In the genomic region with DNA sequence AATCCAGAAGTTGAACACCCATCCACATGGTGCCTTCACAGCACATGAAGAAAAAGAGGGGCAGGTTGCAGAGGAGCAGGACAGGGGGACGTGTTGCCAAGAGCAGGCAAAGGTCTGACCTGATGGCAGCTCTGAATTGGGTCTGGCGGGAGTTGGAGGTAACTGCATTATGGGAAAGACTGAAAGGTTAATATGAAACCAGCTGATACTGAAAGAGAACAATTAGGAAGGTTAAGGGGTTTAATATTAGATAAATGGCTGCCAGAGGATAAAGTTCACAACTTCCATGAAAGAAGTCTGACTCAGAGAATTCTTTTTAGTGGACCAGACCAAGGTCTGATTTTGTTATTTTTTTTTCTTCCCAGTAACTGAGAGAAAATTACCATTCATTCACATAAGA, we compare ENCODE assay signal across 25 cellular contexts.
A peak's percentile ranks its signal among the peaks of the same experiment; 100 is the strongest.
DNase-seq lines count a peak whose midpoint lies in the region; TF ChIP-seq lines count a peak whose summit lies in the region.
"Had no signal": no experiment of that assay in that cellular context is flagged by ENCODE, and none has a peak within 500 bp of the region (broad histone marks: within the 10 kb centered on the region; RNA-seq: fewer than 3 reads in every experiment).

No MANE protein-coding gene starts in this region.

- no peak overlapping the region for H3K9ac ChIP-seq in endodermal cell (ENCODE audit: extremely low read depth, low read length, poor library complexity, severe bottlenecking)

- H3K27ac Mint-ChIP-seq in endodermal cell (no peak overlapping the region), mesothelial cell of epicardium (peak overlapping the region; percentile 89)
- H3K27ac Mint-ChIP-seq: activated naive CD4-positive, alpha-beta T cell treated with anti-CD3 and anti-CD28 coated beads, Interleukin-2, amount 50 U/mL, for 24 hours had no signal

- H3K36me3 ChIP-seq in cardiac muscle cell (no peaks in the 10 kb centered on the region), endodermal cell (ENCODE audit: control insufficient read depth, insufficient read depth, low read length) (no peaks in the 10 kb centered on the region), stomach (no peaks in the 10 kb centered on the region)
- H3K36me3 ChIP-seq: SJCRH30 had no signal

- peaks cover 26% of the 10 kb centered on the region for H3K4me1 ChIP-seq in cardiac muscle cell (ENCODE audit: low read depth)
- H3K4me1 ChIP-seq in endodermal cell (ENCODE audit: control insufficient read depth, insufficient read depth, low read length), result peaks cover 4% of the 10 kb centered on the region
- peaks cover 18 to 52% (median 19%) of the 10 kb centered on the region in 4 donors for H3K4me1 ChIP-seq in stomach

- DNase-seq in cardiac muscle cell (ENCODE audit: low read depth in 1 of 2, low spot score in 1 of 2) (no peak), cardiac septum (ENCODE audit: low spot score) (no peak), endodermal cell (no peak), mesothelial cell of epicardium (ENCODE audit: low spot score in 2 of 2, unreplicated experiment in 2 of 2) (no peak), stomach (no peak), hepatic stellate cell (ENCODE audit: low spot score) (no peak), hypothalamus (lab: John Stamatoyannopoulos, UW) (no peak)
- DNase-seq in stimulated activated CD4-positive, alpha-beta T cell treated with anti-CD3 and anti-CD28 coated beads, Interleukin-1b, Interleukin-23, amount 100 ng/mL, for 48 hours, result no peak
- DNase-seq: DMS 273 treated with DMSO at 0.1 percent for 48 hours; dorsolateral prefrontal cortex; erythroblast; GDM1; HCEC 1CT; IMR-90; left ventricle myocardium superior; MM.1S; naive thymus-derived CD4-positive, alpha-beta T cell; NCI-H146; NCI-H2171 treated with DMSO at 0.1 percent for 48 hours; NCI-H82; PC-3; psoas muscle; SJCRH30; substantia nigra had no signal

- WGBS in endodermal cell (ENCODE audit: insufficient coverage in 1 of 2, insufficient read length in 1 of 2), 2 experiments, result 55 to 91% methylated on average over 2 of the region's 2 CpGs
- 23 to 52% (median 44%) methylated on average over 2 of the region's 2 CpGs for WGBS in stomach, 5 donors

- H3K27me3 Mint-ChIP-seq in endodermal cell (ENCODE audit: insufficient read depth), result no peaks in the 10 kb centered on the region
- H3K27me3 Mint-ChIP-seq in mesothelial cell of epicardium (ENCODE audit: low read depth), result no peaks in the 10 kb centered on the region
- H3K27me3 Mint-ChIP-seq: activated naive CD4-positive, alpha-beta T cell treated with anti-CD3 and anti-CD28 coated beads, Interleukin-2, amount 50 U/mL, for 24 hours; naive thymus-derived CD4-positive, alpha-beta T cell had no signal

- intact Hi-C loops in cardiac septum (cut with DNase I), result no loop called here
- intact Hi-C loops in stomach (cut with DNase I; ENCODE audit: low total_unique reads), result loop anchor here (5.0 kb wide), 1 partner anchor 352 kb away; no protein-coding TSS in a partner anchor

- H3K4me3 Mint-ChIP-seq in endodermal cell, result no peak overlapping the region
- no peak overlapping the region for H3K4me3 Mint-ChIP-seq in mesothelial cell of epicardium
- H3K4me3 Mint-ChIP-seq: activated naive CD4-positive, alpha-beta T cell treated with anti-CD3 and anti-CD28 coated beads, Interleukin-2, amount 50 U/mL, for 24 hours; naive thymus-derived CD4-positive, alpha-beta T cell had no signal

- H3K27ac ChIP-seq in cardiac muscle cell, result peak overlapping the region; percentile 26
- peak overlapping the region; percentile 94 for H3K27ac ChIP-seq in endodermal cell (ENCODE audit: low read depth, low read length)
- peak overlapping the region in 3 of 5 donors; percentile 15 to 41 (median 33) for H3K27ac ChIP-seq in stomach
- H3K27ac ChIP-seq: dorsolateral prefrontal cortex, psoas muscle, SJCRH30 had no signal

- H3K27me3 ChIP-seq in cardiac muscle cell, result no peaks in the 10 kb centered on the region
- H3K27me3 ChIP-seq in endodermal cell (ENCODE audit: control insufficient read depth, insufficient read depth, low read length, poor library complexity, severe bottlenecking), result no peaks in the 10 kb centered on the region
- H3K27me3 ChIP-seq in stomach, result no peaks in the 10 kb centered on the region
- H3K27me3 ChIP-seq: dorsolateral prefrontal cortex, SJCRH30 had no signal

- H3K9me3 Mint-ChIP-seq in endodermal cell, result no peaks in the 10 kb centered on the region
- no peaks in the 10 kb centered on the region for H3K9me3 Mint-ChIP-seq in mesothelial cell of epicardium
- H3K9me3 Mint-ChIP-seq: activated naive CD4-positive, alpha-beta T cell treated with anti-CD3 and anti-CD28 coated beads, Interleukin-2, amount 50 U/mL, for 24 hours; naive thymus-derived CD4-positive, alpha-beta T cell had no signal

- no peak for TF ChIP-seq POLR2A in stomach (IDR thresholded peaks at IDR 0.05)

- H3K36me3 Mint-ChIP-seq in endodermal cell (ENCODE audit: low read depth) (no peaks in the 10 kb centered on the region), mesothelial cell of epicardium (no peaks in the 10 kb centered on the region)
- H3K36me3 Mint-ChIP-seq: activated naive CD4-positive, alpha-beta T cell treated with anti-CD3 and anti-CD28 coated beads, Interleukin-2, amount 50 U/mL, for 24 hours had no signal

- H3K4me3 ChIP-seq in cardiac muscle cell, result no peak overlapping the region
- H3K4me3 ChIP-seq in endodermal cell (ENCODE audit: low read length), result no peak overlapping the region
- no peak overlapping the region for H3K4me3 ChIP-seq in stomach
- H3K4me3 ChIP-seq: dorsolateral prefrontal cortex, psoas muscle, SJCRH30 had no signal

- H3K9me3 ChIP-seq in cardiac muscle cell (ENCODE audit: low read depth) (no peaks in the 10 kb centered on the region), endodermal cell (ENCODE audit: control insufficient read depth, low read length) (no peaks in the 10 kb centered on the region), stomach (no peaks in the 10 kb centered on the region)
- H3K9me3 ChIP-seq: psoas muscle, SJCRH30 had no signal

- TF ChIP-seq CTCF in cardiac muscle cell (IDR thresholded peaks at IDR 0.05; ENCODE audit: low read depth, low read length) (no peak), endodermal cell (conservative IDR thresholded peaks at IDR 0.05) (no peak), mesothelial cell of epicardium (IDR thresholded peaks at IDR 0.05; ENCODE audit: unreplicated experiment) (no peak), stomach (IDR thresholded peaks at IDR 0.05) (no peak)

- no peak for TF ChIP-seq EP300 in stomach (IDR thresholded peaks at IDR 0.05)

- peaks cover 22% of the 10 kb centered on the region for H3K4me1 Mint-ChIP-seq in endodermal cell
- H3K4me1 Mint-ChIP-seq in mesothelial cell of epicardium, result peaks cover 40% of the 10 kb centered on the region

Comparison
In these comparisons a context has a peak if more than half of its experiments do, and no peak if none do; other contexts are left out.
1. H3K27ac ChIP-seq: peak in every context shown above with its lines; median percentile 94 in endodermal cell; 33 in stomach; 26 in cardiac muscle cell.